In genomic region chr13:57632276-57633140, GRCh38 we compare ENCODE assay signal across 8 cellular contexts. TPM values are rescaled to one million over a fixed set of nuclear protein-coding genes. Genes with fewer than 3 reads are reported as not detected.
DNase-seq lines count a peak whose midpoint lies in the region; FAIRE-seq and TF ChIP-seq lines count a peak whose summit lies in the region.

No MANE protein-coding gene starts in this region.

- H3K27ac ChIP-seq in HUES64 (ENCODE audit: low read depth, low read length) (no peak overlapping the region), stomach (peak overlapping the region; percentile 41 to 79 (median 68))

- no peak for DNase-seq in kidney epithelial cell (ENCODE audit: low read depth)
- no peak for DNase-seq in stomach
- no peak for DNase-seq in D721Med (ENCODE audit: insufficient read length, low spot score)
- no peak for DNase-seq in NCI-H526 treated with DMSO at 0.1 percent for 48 hours (lab: John Stamatoyannopoulos, UW)
- DNase-seq in activated T-cell treated with anti-CD3 and anti-CD28 coated beads for 4 hours: no peak
- no peak for DNase-seq in NCI-H2227 treated with DMSO at 0.1 percent for 48 hours (lab: John Stamatoyannopoulos, UW)

- intact Hi-C loops in stomach (cut with DNase I; ENCODE audit: low total_unique reads): no loop called here

- no peak overlapping the region for H3K9ac ChIP-seq in HUES64 (ENCODE audit: low read depth, low read length)

- TF ChIP-seq CTCF in brain (conservative IDR thresholded peaks at IDR 0.05) (peak in 1 of 2 experiments; percentile 19), kidney epithelial cell (IDR thresholded peaks at IDR 0.05; ENCODE audit: insufficient read depth, low read length, poor library complexity, severe bottlenecking) (no peak), stomach (IDR thresholded peaks at IDR 0.05) (no peak), D721Med (IDR thresholded peaks at IDR 0.05; ENCODE audit: insufficient read depth, missing control alignments) (no peak)

- H3K4me3 ChIP-seq in HUES64 (ENCODE audit: low read length) (peak overlapping the region; percentile 76), kidney epithelial cell (ENCODE audit: low read depth, low read length) (peak overlapping the region; percentile 44), stomach (peak overlapping the region; percentile 44 to 58 (median 52))

- peaks cover 6 to 20% (median 17%) of the 10 kb centered on the region in 5 experiments for H3K9me3 Mint-ChIP-seq in brain

- peaks cover 97% of the 10 kb centered on the region for H3K27me3 ChIP-seq in HUES64 (ENCODE audit: insufficient read depth, low read length)
- peaks cover 39% of the 10 kb centered on the region for H3K27me3 ChIP-seq in kidney epithelial cell (ENCODE audit: control insufficient read depth, insufficient read depth, low read length)
- H3K27me3 ChIP-seq in stomach: peaks cover 4 to 83% (median 71%) of the 10 kb centered on the region in 3 donors

- no peak for FAIRE-seq in D721Med (lab: Jason Lieb, UNC)

- H3K4me3 Mint-ChIP-seq in brain: peak overlapping the region; percentile 92 to 99 (median 95)

- no peak for TF ChIP-seq POLR2A in stomach (IDR thresholded peaks at IDR 0.05)

- H3K9me3 ChIP-seq in HUES64 (ENCODE audit: insufficient read depth, low read depth, low read length) (no peaks in the 10 kb centered on the region), stomach (peaks cover 0 to 26% (median 10%) of the 10 kb centered on the region in 4 donors)

- TF ChIP-seq EP300 in stomach (IDR thresholded peaks at IDR 0.05): no peak

- WGBS in HUES64: 1% methylated on average over 70 of the region's 70 CpGs
- 6 to 8% (median 6%) methylated on average over 36 to 70 of the region's 70 CpGs for WGBS in stomach, 5 donors

- H3K4me1 ChIP-seq in HUES64 (ENCODE audit: insufficient read depth, low read length): 0 out of 2 replicates have a peak, but pooled peaks cover 6% of the 10 kb centered on the region
- H3K4me1 ChIP-seq in stomach: peaks cover 7 to 62% (median 36%) of the 10 kb centered on the region in 4 donors

- H3K4me1 Mint-ChIP-seq in brain: peaks cover 52% of the 10 kb centered on the region

- H3K27ac Mint-ChIP-seq in brain: peak overlapping the region in 4 of 5 experiments; percentile 81 to 93 (median 90)

- peaks cover 71% of the 10 kb centered on the region for H3K27me3 Mint-ChIP-seq in brain

- H3K36me3 ChIP-seq in HUES64 (ENCODE audit: insufficient read depth, low read length): no peaks in the 10 kb centered on the region
- no peaks in the 10 kb centered on the region for H3K36me3 ChIP-seq in kidney epithelial cell (ENCODE audit: control insufficient read depth, insufficient read depth, low read length)
- no peaks in the 10 kb centered on the region for H3K36me3 ChIP-seq in stomach

- H3K36me3 Mint-ChIP-seq in brain: peaks cover 16% of the 10 kb centered on the region

RNA-seq across cellular contexts. Expression of gene PCDH17, which starts 1.0 kb away (rescaled TPM):
- polyA plus RNA-seq in HUES64 (2013, experiment 1 of 2): 1.1 TPM
- 1.3 TPM for polyA plus RNA-seq in HUES64 (2013, experiment 2 of 2)
- polyA plus RNA-seq in brain (ENCODE audit: insufficient read depth, low read depth, low replicate concordance): 2.2 TPM
- 0.21 and 0.25 TPM in 2 replicates for total RNA-seq in kidney epithelial cell
- total RNA-seq in stomach: 10 to 100 TPM in 1 of 5 donors, 1 to 10 TPM in 3, under 1 TPM in 1; 0.89 to 14.0 (median 7.1) TPM
- polyA plus RNA-seq in stomach: under 1 TPM; 0.35 to 0.76 (median 0.62) TPM
